Comparison of ENCODE assay signal across 8 cellular contexts in genomic region chr3:131501949-131502348, GRCh38. TPM values are rescaled to one million over a fixed set of nuclear protein-coding genes. Genes with fewer than 3 reads are reported as not detected.
DNase-seq lines count a peak whose midpoint lies in the region; TF ChIP-seq lines count a peak whose summit lies in the region.

No MANE protein-coding gene starts in this region.

- TF ChIP-seq CTCF in RWPE1 (conservative IDR thresholded peaks at IDR 0.05; ENCODE audit: low read depth): no peak
- TF ChIP-seq CTCF in fibroblast of the aortic adventitia (IDR thresholded peaks at IDR 0.05; ENCODE audit: insufficient read depth, low read length): no peak

- POLR2A ChIA-PET in RWPE1 (lab: Yijun Ruan, JAX; ENCODE audit: low non-redundant PET): no interaction called here

- DNase-seq in NOMO-1 treated with DMSO at 0.1 percent for 48 hours (lab: John Stamatoyannopoulos, UW; ENCODE audit: unreplicated experiment) (peak; percentile 29), NOMO-1 (lab: John Stamatoyannopoulos, UW; ENCODE audit: unreplicated experiment in 2 of 2) (no peak), RWPE1 (ENCODE audit: low spot score) (peak; percentile 14), fibroblast of the aortic adventitia (ENCODE audit: low read depth) (peak; percentile 1), skeletal muscle cell (ENCODE audit: low read depth) (no peak), globus pallidus (ENCODE audit: low spot score) (no peak), amniotic stem cell (lab: John Stamatoyannopoulos, UW) (no peak), NCI-H1105 (lab: John Stamatoyannopoulos, UW) (no peak)

- H3K4me3 ChIP-seq in fibroblast of the aortic adventitia (ENCODE audit: low read depth, low read length): peak overlapping the region; percentile 99
- H3K4me3 ChIP-seq in skeletal muscle cell (ENCODE audit: low read depth, low read length): peak overlapping the region; percentile 98

- CTCF ChIA-PET in RWPE1 (lab: Yijun Ruan, JAX): no interaction called here

- H3K27ac ChIP-seq in RWPE1: no peak overlapping the region

RNA-seq across cellular contexts. Expression of gene MRPL3, which starts 0.8 kb away (rescaled TPM):
- 164 and 376 TPM in 2 replicates for total RNA-seq in fibroblast of the aortic adventitia (ENCODE audit: low replicate concordance)

Comparison
In these comparisons a context has a peak if more than half of its experiments do, and no peak if none do; other contexts are left out.
1. DNase-seq: peak in NOMO-1 treated with DMSO at 0.1 percent for 48 hours (single experiment), RWPE1 (single experiment) and fibroblast of the aortic adventitia (single experiment); none in NOMO-1 (0 of 2), skeletal muscle cell (single experiment), globus pallidus (single experiment), amniotic stem cell (single experiment) and NCI-H1105 (single experiment).